8 cellular contexts compared by ENCODE assay signal in the genomic region with DNA sequence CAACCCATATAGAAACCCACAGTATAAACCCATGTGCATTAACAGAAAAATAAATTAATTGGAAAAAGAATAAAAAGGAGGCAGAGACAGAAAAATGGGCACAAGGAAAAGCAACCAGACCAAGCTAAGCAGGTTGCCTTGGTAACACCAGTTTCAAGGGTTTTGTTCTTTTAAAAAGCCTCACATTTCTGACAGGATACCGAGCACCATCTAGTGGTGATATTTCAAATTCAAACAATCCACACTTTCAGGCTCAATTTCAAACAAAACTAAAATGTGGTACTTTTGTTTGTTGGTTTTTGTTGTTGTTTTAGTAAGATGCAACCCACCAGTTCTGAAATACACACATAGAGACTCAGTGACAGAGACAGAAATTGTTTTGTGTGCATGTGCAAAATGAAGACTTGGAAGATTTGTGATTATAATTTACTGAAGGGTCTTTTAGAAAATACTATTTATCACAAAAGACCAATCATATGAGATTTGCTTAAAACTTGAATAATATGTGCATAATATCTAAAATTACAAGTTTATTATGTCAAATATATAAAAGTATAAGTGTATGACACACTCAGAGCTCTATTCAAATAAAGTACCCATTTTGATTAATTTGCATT.
DNase-seq lines count a peak whose midpoint lies in the region; ATAC-seq and TF ChIP-seq lines count a peak whose summit lies in the region.

No MANE protein-coding gene starts in this region.

- H3K9ac ChIP-seq in mesendoderm (ENCODE audit: low read length), result no peak overlapping the region

- H2BK120ac ChIP-seq in mesendoderm (ENCODE audit: low read depth, low read length), result no peak overlapping the region

- no peak overlapping the region for H2BK15ac ChIP-seq in mesendoderm (replicated peaks; ENCODE audit: low read depth)

- no peaks in the 10 kb centered on the region for H3K27me3 ChIP-seq in mesendoderm (ENCODE audit: insufficient read depth, low read length, poor library complexity)

- no peak for TF ChIP-seq POLR2A in lower leg skin (IDR thresholded peaks at IDR 0.05)

- H4K8ac ChIP-seq in mesendoderm (ENCODE audit: low read depth, low read length), result no peak overlapping the region

- H3K4me3 ChIP-seq in mesendoderm (ENCODE audit: low read length) (no peak overlapping the region), lower leg skin (ENCODE audit: low read depth, poor library complexity, severe bottlenecking) (no peak overlapping the region)

- H3K4ac ChIP-seq in mesendoderm (ENCODE audit: low read depth, low read length), result no peak overlapping the region

- intact Hi-C loops in lower leg skin (cut with DNase I; ENCODE audit: low total_unique reads), result no loop called here
- intact Hi-C loops in left colon (cut with DNase I, micrococcal nuclease), result no loop called here

- H3K36me3 ChIP-seq in mesendoderm (ENCODE audit: control insufficient read depth, insufficient read depth, low read length), result no peaks in the 10 kb centered on the region

- peak; percentile 93 for ATAC-seq in GM19455 (IDR thresholded peaks at IDR 0.05; ENCODE audit: unreplicated experiment)
- peak; percentile 90 for ATAC-seq in HG03432 (IDR thresholded peaks at IDR 0.05; ENCODE audit: unreplicated experiment)
- no peak for ATAC-seq in left colon

- H3K4me1 ChIP-seq in mesendoderm (ENCODE audit: control insufficient read depth, low read depth, low read length), result no peaks in the 10 kb centered on the region

- no peak overlapping the region for H3K23ac ChIP-seq in mesendoderm (ENCODE audit: low read length)

- H3K18ac ChIP-seq in mesendoderm (ENCODE audit: low read length), result no peak overlapping the region

- no peak overlapping the region for H3K4me2 ChIP-seq in mesendoderm (ENCODE audit: low read length)

- no peak overlapping the region for H2AK5ac ChIP-seq in mesendoderm (ENCODE audit: low read length)

- no peak overlapping the region for H3K27ac ChIP-seq in mesendoderm (ENCODE audit: low read depth, low read length)

- H2BK5ac ChIP-seq in mesendoderm (ENCODE audit: low read length), result no peak overlapping the region

- no CpG with 5 or more reads among the region's 1 CpG for WGBS in mesendoderm (ENCODE audit: extremely low coverage, insufficient coverage, low lambda C conversion rate)
- WGBS in lower leg skin, 2 donors, result 0% methylated on average over 1 of the region's 1 CpG

- TF ChIP-seq CTCF in lower leg skin (IDR thresholded peaks at IDR 0.05), result no peak

- DNase-seq in DMS53 treated with DMSO at 0.1 percent for 48 hours (lab: John Stamatoyannopoulos, UW; ENCODE audit: unreplicated experiment) (peak; percentile 78), NCI-H524 (lab: John Stamatoyannopoulos, UW) (peak; percentile 16 to 73), T47D (ENCODE audit: low read depth in 1 of 2, low spot score in 1 of 2) (peak; percentile 43 to 57), mesendoderm (peak; percentile 71), lower leg skin (ENCODE audit: low spot score in 2 of 2) (no peak), left colon (no peak)

- H3K56ac ChIP-seq in mesendoderm (ENCODE audit: low read length), result no peak overlapping the region

- no peaks in the 10 kb centered on the region for H3K79me1 ChIP-seq in mesendoderm (ENCODE audit: low read length)

- H3K79me2 ChIP-seq in mesendoderm (ENCODE audit: control insufficient read depth, insufficient read depth, low read length), result no peaks in the 10 kb centered on the region

- in situ Hi-C loops in T47D (cut with HindIII; ENCODE audit: low pct_unique_long_range_greater_than_20kb, low sequenced_read_pairs), result no loop called here

- no peak overlapping the region for H4K5ac ChIP-seq in mesendoderm (ENCODE audit: low read length)

Comparison
In these comparisons a context has a peak if more than half of its experiments do, and no peak if none do; other contexts are left out.
1. DNase-seq: peak in DMS53 treated with DMSO at 0.1 percent for 48 hours (single experiment), NCI-H524 (2 of 2), T47D (2 of 2) and mesendoderm (single experiment); none in lower leg skin (0 of 2) and left colon (0 of 2).